ENCODE assay signal across 1 cellular context in genomic region chr1:45583666-45584350, GRCh38.
TF ChIP-seq lines count a peak whose summit lies in the region.

Gene NASP (plus strand): TSS chr1:45584041. CDS start chr1:45584147, 106 bp downstream.

TF ChIP-seq in HepG2, 621 proteins besides CTCF, POLR2A, EP300 and RAD21 (continued from another document and continues in another):
- TF ChIP-seq IRF9 (CRISPR knock-in tag; IDR thresholded peaks at IDR 0.05; ENCODE audit: borderline replicate concordance) (no peak; the same call in 1 of the 2 replicates), IKZF1 (IDR thresholded peaks at IDR 0.05) (no peak), HOXA7 (CRISPR knock-in tag; IDR thresholded peaks at IDR 0.05) (no peak), ZXDC (CRISPR knock-in tag; IDR thresholded peaks at IDR 0.05) (peak; percentile 71; the same call in 1 of the 2 replicates), ZBTB10 (CRISPR knock-in tag; IDR thresholded peaks at IDR 0.05; ENCODE audit: borderline replicate concordance) (no peak), ZNF850 (CRISPR knock-in tag; conservative IDR thresholded peaks at IDR 0.05) (no peak), CSRNP1 (CRISPR knock-in tag; IDR thresholded peaks at IDR 0.05) (no peak), ZNF280B (CRISPR knock-in tag; IDR thresholded peaks at IDR 0.05; ENCODE audit: borderline replicate concordance) (0 out of 2 replicates have a peak, but pooled peaks have one; percentile 49), YEATS4 (CRISPR knock-in tag; IDR thresholded peaks at IDR 0.05; ENCODE audit: borderline replicate concordance) (peak; percentile 58), CC2D1A (CRISPR knock-in tag; IDR thresholded peaks at IDR 0.05) (no peak), EZH2 (conservative IDR thresholded peaks at IDR 0.05; ENCODE audit: low read depth, low read length) (no peak), SIN3B (IDR thresholded peaks at IDR 0.05; ENCODE audit: low read length) (no peak), ZNF770 (CRISPR knock-in tag; IDR thresholded peaks at IDR 0.05) (0 out of 2 replicates have a peak, but pooled peaks have one; percentile 6), SOX13 (IDR thresholded peaks at IDR 0.05) (no peak), SOX13 (CRISPR knock-in tag; conservative IDR thresholded peaks at IDR 0.05 in 1 of 2, IDR thresholded peaks at IDR 0.05 in 1 of 2) (no peak), ARID3A (IDR thresholded peaks at IDR 0.05; ENCODE audit: low read depth, low read length) (no peak), ASH2L (IDR thresholded peaks at IDR 0.05; ENCODE audit: insufficient read length, low read depth, low read length) (peak; percentile 92), ARNT2 (CRISPR knock-in tag; IDR thresholded peaks at IDR 0.05; ENCODE audit: low read depth) (no peak), ZFP36 (IDR thresholded peaks at IDR 0.05; ENCODE audit: borderline replicate concordance, low read depth, low read length, partially characterized antibody) (no peak), AGO1 (IDR thresholded peaks at IDR 0.05; ENCODE audit: low read depth, low read length, poor library complexity, severe bottlenecking) (no peak), DRAP1 (CRISPR knock-in tag; IDR thresholded peaks at IDR 0.05) (peak; percentile 79), ZNF225 (CRISPR knock-in tag; IDR thresholded peaks at IDR 0.05) (no peak), KAT7 (CRISPR knock-in tag; IDR thresholded peaks at IDR 0.05; ENCODE audit: borderline replicate concordance) (no peak), MEIS1 (CRISPR knock-in tag; IDR thresholded peaks at IDR 0.05; ENCODE audit: borderline replicate concordance) (no peak), AFF4 (CRISPR knock-in tag; IDR thresholded peaks at IDR 0.05) (0 out of 2 replicates have a peak, but pooled peaks have one; percentile 13), DMAP1 (CRISPR knock-in tag; IDR thresholded peaks at IDR 0.05) (peak; percentile 71; the same call in 1 of the 2 replicates), ZBTB8A (CRISPR knock-in tag; IDR thresholded peaks at IDR 0.05; ENCODE audit: borderline replicate concordance, low read depth) (no peak; the same call in 1 of the 2 replicates), MZF1 (CRISPR knock-in tag; IDR thresholded peaks at IDR 0.05; ENCODE audit: borderline replicate concordance) (no peak), ISL2 (CRISPR knock-in tag; IDR thresholded peaks at IDR 0.05) (0 out of 2 replicates have a peak, but pooled peaks have one; percentile 24), RBM39 (IDR thresholded peaks at IDR 0.05; ENCODE audit: low read depth, low read length, poor library complexity, severe bottlenecking) (peak; percentile 31), ZNF639 (CRISPR knock-in tag; conservative IDR thresholded peaks at IDR 0.05) (0 out of 2 replicates have a peak, but pooled peaks have one; percentile 48), ZNF10 (CRISPR knock-in tag; IDR thresholded peaks at IDR 0.05; ENCODE audit: borderline replicate concordance, low read depth) (no peak), ELF4 (CRISPR knock-in tag; IDR thresholded peaks at IDR 0.05; ENCODE audit: borderline replicate concordance) (no peak), ATF1 (CRISPR knock-in tag; IDR thresholded peaks at IDR 0.05) (no peak), BRD4 (CRISPR knock-in tag; IDR thresholded peaks at IDR 0.05) (0 out of 2 replicates have a peak, but pooled peaks have one; percentile 58), IKZF4 (CRISPR knock-in tag; IDR thresholded peaks at IDR 0.05; ENCODE audit: borderline replicate concordance, low read depth, not compliant biosample characterization) (no peak), NFIC (IDR thresholded peaks at IDR 0.05; ENCODE audit: low read length) (no peak), KAT8 (CRISPR knock-in tag; IDR thresholded peaks at IDR 0.05) (peak; percentile 56; the same call in 1 of the 2 replicates)
